ENCODE assay signal across 10 cellular contexts in the genomic region with DNA sequence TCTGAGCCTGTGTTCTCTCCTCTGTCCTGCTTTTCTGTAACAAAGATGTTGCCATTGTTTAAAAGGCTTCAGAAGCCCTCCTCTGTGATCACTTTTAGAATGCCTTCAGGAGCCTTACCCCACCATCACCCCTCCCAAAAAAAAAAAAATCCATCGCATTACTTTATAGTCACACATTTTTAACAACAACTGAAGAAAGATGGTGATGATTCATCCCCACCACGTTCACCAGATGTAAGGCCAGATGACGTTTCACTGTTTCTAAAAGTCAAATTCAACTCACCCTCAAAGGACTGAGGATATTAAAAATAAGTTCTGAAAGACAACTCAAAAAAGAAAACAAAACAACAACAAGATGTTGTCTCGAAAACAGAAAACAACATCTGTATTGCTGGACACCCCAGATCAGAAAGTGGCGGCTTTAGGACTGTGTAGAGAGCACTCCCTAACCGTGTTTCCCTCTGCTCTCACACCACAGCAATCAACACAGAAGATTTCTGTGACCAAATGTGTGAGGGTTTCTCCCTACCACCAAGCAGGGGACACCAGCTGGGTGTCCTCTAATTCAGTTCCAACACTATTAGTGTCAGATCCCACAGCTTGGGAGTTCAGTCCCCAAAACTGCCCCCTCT.
DNase-seq lines count a peak whose midpoint lies in the region; ATAC-seq and TF ChIP-seq lines count a peak whose summit lies in the region.
"Had no signal": no experiment of that assay in that cellular context is flagged by ENCODE, and none has a peak within 500 bp of the region (broad histone marks: within the 10 kb centered on the region; RNA-seq: fewer than 3 reads in every experiment).

No MANE protein-coding gene starts in this region.

- H3K9me2 ChIP-seq in MM.1S (replicated peaks; ENCODE audit: insufficient read depth, low read length): no peaks in the 10 kb centered on the region

- no peak overlapping the region for H3K4me2 ChIP-seq in MM.1S (ENCODE audit: low read depth, low read length)

- no peaks in the 10 kb centered on the region for H3K4me1 ChIP-seq in SJCRH30
- no peaks in the 10 kb centered on the region for H3K4me1 ChIP-seq in MM.1S (ENCODE audit: low read length)

- no peaks in the 10 kb centered on the region for H3K9me3 Mint-ChIP-seq in activated T-helper 2 cell treated with anti-CD3 and anti-CD28 coated beads, Interferon-gamma antibody, Interleukin-2, Interleukin-4, amounts not matched to agents 10 μg/mL and 5 μg/mL and 100 μg/mL, durations not matched to agents 14 hours and 24 hours and 36 hours
- H3K9me3 Mint-ChIP-seq in natural killer cell: no peaks in the 10 kb centered on the region

- ATAC-seq in GM18498 (IDR thresholded peaks at IDR 0.05; ENCODE audit: unreplicated experiment): peak; percentile 72
- peak; percentile 79 for ATAC-seq in HG02571 (IDR thresholded peaks at IDR 0.05; ENCODE audit: unreplicated experiment)
- ATAC-seq in natural killer cell: peak; percentile 73 to 83 (median 82)
- no peak for ATAC-seq in HG03097 (IDR thresholded peaks at IDR 0.05; ENCODE audit: low FRiP score, unreplicated experiment)

- peak overlapping the region; percentile 83 for H3K27ac Mint-ChIP-seq in activated T-helper 2 cell treated with anti-CD3 and anti-CD28 coated beads, Interferon-gamma antibody, Interleukin-2, Interleukin-4, amounts not matched to agents 10 μg/mL and 5 μg/mL and 100 μg/mL, durations not matched to agents 14 hours and 24 hours and 36 hours
- peak overlapping the region; percentile 32 to 87 for H3K27ac Mint-ChIP-seq in natural killer cell

- H2AFZ ChIP-seq in MM.1S (ENCODE audit: low read length): no peak overlapping the region

- H3K36me3 ChIP-seq in SJCRH30 (no peaks in the 10 kb centered on the region), MM.1S (replicated peaks; ENCODE audit: insufficient read depth, low read length) (no peaks in the 10 kb centered on the region)

- no peak for DNase-seq in activated T-helper 2 cell treated with anti-CD3 and anti-CD28 coated beads, Interferon-gamma antibody, Interleukin-2, Interleukin-4, amounts not matched to agents 10 μg/mL and 5 μg/mL and 100 μg/mL, durations not matched to agents 14 hours and 24 hours and 36 hours (ENCODE audit: low spot score)
- DNase-seq in natural killer cell: peak; percentile 29
- no peak for DNase-seq in NCI-H524 (lab: John Stamatoyannopoulos, UW)
- no peak for DNase-seq in SJCRH30
- DNase-seq in MM.1S: no peak
- DNase-seq: activated CD4-positive, alpha-beta T cell treated with anti-CD3 and anti-CD28 coated beads for 4 hours; NCI-H524 treated with DMSO at 0.1 percent for 48 hours had no signal

- H3K27me3 ChIP-seq in SJCRH30: no peaks in the 10 kb centered on the region
- H3K27me3 ChIP-seq in MM.1S (replicated peaks; ENCODE audit: insufficient read depth, low read length): no peaks in the 10 kb centered on the region

- H3K4me3 ChIP-seq in SJCRH30 (no peak overlapping the region), MM.1S (ENCODE audit: low read length) (no peak overlapping the region)

- no peaks in the 10 kb centered on the region for H4K20me1 ChIP-seq in MM.1S (ENCODE audit: insufficient read depth, low read length)

- H3K4me1 Mint-ChIP-seq in activated T-helper 2 cell treated with anti-CD3 and anti-CD28 coated beads, Interferon-gamma antibody, Interleukin-2, Interleukin-4, amounts not matched to agents 10 μg/mL and 5 μg/mL and 100 μg/mL, durations not matched to agents 14 hours and 24 hours and 36 hours (ENCODE audit: low read depth): peaks cover 39% of the 10 kb centered on the region
- H3K4me1 Mint-ChIP-seq in natural killer cell: peaks cover 11 to 27% of the 10 kb centered on the region in 2 donors

- H3K79me2 ChIP-seq in MM.1S (ENCODE audit: low read length): no peaks in the 10 kb centered on the region

- H3K27ac ChIP-seq in SJCRH30 (no peak overlapping the region), MM.1S (ENCODE audit: low read length) (no peak overlapping the region)

- no peaks in the 10 kb centered on the region for H3F3A ChIP-seq in MM.1S (ENCODE audit: insufficient read depth, low read length)

- TF ChIP-seq CTCF in natural killer cell (IDR thresholded peaks at IDR 0.05) (no peak), MM.1S (IDR thresholded peaks at IDR 0.05; ENCODE audit: low read length) (no peak)

- no peaks in the 10 kb centered on the region for H3K27me3 Mint-ChIP-seq in activated T-helper 2 cell treated with anti-CD3 and anti-CD28 coated beads, Interferon-gamma antibody, Interleukin-2, Interleukin-4, amounts not matched to agents 10 μg/mL and 5 μg/mL and 100 μg/mL, durations not matched to agents 14 hours and 24 hours and 36 hours (ENCODE audit: low read depth)
- peaks cover 5 to 8% of the 10 kb centered on the region in 2 donors for H3K27me3 Mint-ChIP-seq in natural killer cell (ENCODE audit: low read depth in 2 of 2)

- no peak overlapping the region for H3K9ac ChIP-seq in MM.1S (ENCODE audit: low read length)

- H3K9me3 ChIP-seq in SJCRH30 (replicated peaks): no peaks in the 10 kb centered on the region
- H3K9me3 ChIP-seq in MM.1S (replicated peaks; ENCODE audit: insufficient read depth, low read length): no peaks in the 10 kb centered on the region

- H3K36me3 Mint-ChIP-seq in activated T-helper 2 cell treated with anti-CD3 and anti-CD28 coated beads, Interferon-gamma antibody, Interleukin-2, Interleukin-4, amounts not matched to agents 10 μg/mL and 5 μg/mL and 100 μg/mL, durations not matched to agents 14 hours and 24 hours and 36 hours (ENCODE audit: low read depth): no peaks in the 10 kb centered on the region
- no peaks in the 10 kb centered on the region for H3K36me3 Mint-ChIP-seq in natural killer cell

- no peak overlapping the region for H3K4me3 Mint-ChIP-seq in activated T-helper 2 cell treated with anti-CD3 and anti-CD28 coated beads, Interferon-gamma antibody, Interleukin-2, Interleukin-4, amounts not matched to agents 10 μg/mL and 5 μg/mL and 100 μg/mL, durations not matched to agents 14 hours and 24 hours and 36 hours (ENCODE audit: low read depth)
- peak overlapping the region; percentile 11 for H3K4me3 Mint-ChIP-seq in natural killer cell

- intact Hi-C loops in activated T-helper 2 cell treated with anti-CD3 and anti-CD28 coated beads, Interferon-gamma antibody, Interleukin-2, Interleukin-4, amounts not matched to agents 10 μg/mL and 5 μg/mL and 100 μg/mL, durations not matched to agents 14 hours and 24 hours and 36 hours (cut with micrococcal nuclease): loop anchor here (2.0 kb wide), 1 partner anchor 135 kb away; no protein-coding TSS in a partner anchor
- intact Hi-C loops in natural killer cell (cut with micrococcal nuclease): loop anchor here (2.0 kb wide), 2 partner anchors 45 to 61 kb away; a partner anchor contains a TSS
